ENCODE assay signal across 1 cellular context in genomic region chr2:240136013-240136670, GRCh38.
TF ChIP-seq lines count a peak whose summit lies in the region.

TSS of gene COPS9 (minus strand) at chr2:240136305. CDS start at chr2:240136284, 21 bp downstream.

TF ChIP-seq in HepG2, 621 proteins besides CTCF, POLR2A, EP300 and RAD21 (continued from another document and continues in another):
- TF ChIP-seq, protein P1, sequence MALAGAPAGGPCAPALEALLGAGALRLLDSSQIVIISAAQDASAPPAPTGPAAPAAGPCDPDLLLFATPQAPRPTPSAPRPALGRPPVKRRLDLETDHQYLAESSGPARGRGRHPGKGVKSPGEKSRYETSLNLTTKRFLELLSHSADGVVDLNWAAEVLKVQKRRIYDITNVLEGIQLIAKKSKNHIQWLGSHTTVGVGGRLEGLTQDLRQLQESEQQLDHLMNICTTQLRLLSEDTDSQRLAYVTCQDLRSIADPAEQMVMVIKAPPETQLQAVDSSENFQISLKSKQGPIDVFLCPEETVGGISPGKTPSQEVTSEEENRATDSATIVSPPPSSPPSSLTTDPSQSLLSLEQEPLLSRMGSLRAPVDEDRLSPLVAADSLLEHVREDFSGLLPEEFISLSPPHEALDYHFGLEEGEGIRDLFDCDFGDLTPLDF (CRISPR knock-in tag; IDR thresholded peaks at IDR 0.05): peak; percentile 51; the same call in 1 of the 2 replicates
- TF ChIP-seq ZNF337 (CRISPR knock-in tag; IDR thresholded peaks at IDR 0.05; ENCODE audit: borderline replicate concordance, low read depth) (peak; percentile 74; the same call in 1 of the 2 replicates), MEF2D (CRISPR knock-in tag; IDR thresholded peaks at IDR 0.05) (peak; percentile 19; the same call in 1 of the 2 replicates), ZNF354B (CRISPR knock-in tag; IDR thresholded peaks at IDR 0.05) (no peak), ZNF740 (CRISPR knock-in tag; IDR thresholded peaks at IDR 0.05) (no peak), PAF1 (CRISPR knock-in tag; IDR thresholded peaks at IDR 0.05) (no peak), FOXJ3 (CRISPR knock-in tag; IDR thresholded peaks at IDR 0.05; ENCODE audit: borderline replicate concordance) (no peak), NR2C2 (CRISPR knock-in tag; IDR thresholded peaks at IDR 0.05; ENCODE audit: borderline replicate concordance) (peak; percentile 68), FOSL2 (CRISPR knock-in tag; IDR thresholded peaks at IDR 0.05) (0 out of 2 replicates have a peak, but pooled peaks have one; percentile 5), TBL1XR1 (IDR thresholded peaks at IDR 0.05; ENCODE audit: borderline replicate concordance, low read length, partially characterized antibody) (no peak), ZNF782 (CRISPR knock-in tag; IDR thresholded peaks at IDR 0.05; ENCODE audit: borderline replicate concordance) (0 out of 2 replicates have a peak, but pooled peaks have one; percentile 54), MIER3 (CRISPR knock-in tag; IDR thresholded peaks at IDR 0.05; ENCODE audit: borderline replicate concordance) (peak; percentile 69; the same call in 1 of the 2 replicates), PCBP2 (optimal IDR thresholded peaks at IDR 0.05; ENCODE audit: low read depth, low read length, poor library complexity, severe bottlenecking) (no peak), HES4 (CRISPR knock-in tag; IDR thresholded peaks at IDR 0.05; ENCODE audit: borderline replicate concordance) (peak; percentile 58; the same call in 1 of the 2 replicates), FIP1L1 (IDR thresholded peaks at IDR 0.05; ENCODE audit: borderline replicate concordance, insufficient read depth, low read depth, low read length) (no peak), AHR (CRISPR knock-in tag; IDR thresholded peaks at IDR 0.05) (peak; percentile 49; the same call in 1 of the 2 replicates), ZNF232 (CRISPR knock-in tag; IDR thresholded peaks at IDR 0.05; ENCODE audit: borderline replicate concordance) (no peak; the same call in 1 of the 2 replicates), ZNF773 (CRISPR knock-in tag; IDR thresholded peaks at IDR 0.05; ENCODE audit: borderline replicate concordance) (0 out of 2 replicates have a peak, but pooled peaks have one; percentile 28), MBNL3 (CRISPR knock-in tag; conservative IDR thresholded peaks at IDR 0.05) (no peak), ZFP82 (CRISPR knock-in tag; IDR thresholded peaks at IDR 0.05; ENCODE audit: borderline replicate concordance) (no peak), ZSCAN31 (CRISPR knock-in tag; IDR thresholded peaks at IDR 0.05; ENCODE audit: low read depth) (peak; percentile 93), ATM (IDR thresholded peaks at IDR 0.05; ENCODE audit: borderline replicate concordance) (no peak), ZHX1 (CRISPR knock-in tag; IDR thresholded peaks at IDR 0.05; ENCODE audit: low read depth) (peak; percentile 48; the same call in 1 of the 2 replicates), TCF7L2 (IDR thresholded peaks at IDR 0.05; ENCODE audit: low read depth, low read length) (no peak)
- TF ChIP-seq, protein P2, sequence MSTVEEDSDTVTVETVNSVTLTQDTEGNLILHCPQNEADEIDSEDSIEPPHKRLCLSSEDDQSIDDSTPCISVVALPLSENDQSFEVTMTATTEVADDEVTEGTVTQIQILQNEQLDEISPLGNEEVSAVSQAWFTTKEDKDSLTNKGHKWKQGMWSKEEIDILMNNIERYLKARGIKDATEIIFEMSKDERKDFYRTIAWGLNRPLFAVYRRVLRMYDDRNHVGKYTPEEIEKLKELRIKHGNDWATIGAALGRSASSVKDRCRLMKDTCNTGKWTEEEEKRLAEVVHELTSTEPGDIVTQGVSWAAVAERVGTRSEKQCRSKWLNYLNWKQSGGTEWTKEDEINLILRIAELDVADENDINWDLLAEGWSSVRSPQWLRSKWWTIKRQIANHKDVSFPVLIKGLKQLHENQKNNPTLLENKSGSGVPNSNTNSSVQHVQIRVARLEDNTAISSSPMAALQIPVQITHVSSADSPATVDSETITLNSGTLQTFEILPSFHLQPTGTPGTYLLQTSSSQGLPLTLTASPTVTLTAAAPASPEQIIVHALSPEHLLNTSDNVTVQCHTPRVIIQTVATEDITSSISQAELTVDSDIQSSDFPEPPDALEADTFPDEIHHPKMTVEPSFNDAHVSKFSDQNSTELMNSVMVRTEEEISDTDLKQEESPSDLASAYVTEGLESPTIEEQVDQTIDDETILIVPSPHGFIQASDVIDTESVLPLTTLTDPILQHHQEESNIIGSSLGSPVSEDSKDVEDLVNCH (CRISPR knock-in tag; IDR thresholded peaks at IDR 0.05): no peak
- TF ChIP-seq, protein P3, sequence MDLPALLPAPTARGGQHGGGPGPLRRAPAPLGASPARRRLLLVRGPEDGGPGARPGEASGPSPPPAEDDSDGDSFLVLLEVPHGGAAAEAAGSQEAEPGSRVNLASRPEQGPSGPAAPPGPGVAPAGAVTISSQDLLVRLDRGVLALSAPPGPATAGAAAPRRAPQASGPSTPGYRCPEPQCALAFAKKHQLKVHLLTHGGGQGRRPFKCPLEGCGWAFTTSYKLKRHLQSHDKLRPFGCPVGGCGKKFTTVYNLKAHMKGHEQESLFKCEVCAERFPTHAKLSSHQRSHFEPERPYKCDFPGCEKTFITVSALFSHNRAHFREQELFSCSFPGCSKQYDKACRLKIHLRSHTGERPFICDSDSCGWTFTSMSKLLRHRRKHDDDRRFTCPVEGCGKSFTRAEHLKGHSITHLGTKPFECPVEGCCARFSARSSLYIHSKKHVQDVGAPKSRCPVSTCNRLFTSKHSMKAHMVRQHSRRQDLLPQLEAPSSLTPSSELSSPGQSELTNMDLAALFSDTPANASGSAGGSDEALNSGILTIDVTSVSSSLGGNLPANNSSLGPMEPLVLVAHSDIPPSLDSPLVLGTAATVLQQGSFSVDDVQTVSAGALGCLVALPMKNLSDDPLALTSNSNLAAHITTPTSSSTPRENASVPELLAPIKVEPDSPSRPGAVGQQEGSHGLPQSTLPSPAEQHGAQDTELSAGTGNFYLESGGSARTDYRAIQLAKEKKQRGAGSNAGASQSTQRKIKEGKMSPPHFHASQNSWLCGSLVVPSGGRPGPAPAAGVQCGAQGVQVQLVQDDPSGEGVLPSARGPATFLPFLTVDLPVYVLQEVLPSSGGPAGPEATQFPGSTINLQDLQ (CRISPR knock-in tag; IDR thresholded peaks at IDR 0.05): peak; percentile 70; the same call in 1 of the 2 replicates
- TF ChIP-seq, protein P4, sequence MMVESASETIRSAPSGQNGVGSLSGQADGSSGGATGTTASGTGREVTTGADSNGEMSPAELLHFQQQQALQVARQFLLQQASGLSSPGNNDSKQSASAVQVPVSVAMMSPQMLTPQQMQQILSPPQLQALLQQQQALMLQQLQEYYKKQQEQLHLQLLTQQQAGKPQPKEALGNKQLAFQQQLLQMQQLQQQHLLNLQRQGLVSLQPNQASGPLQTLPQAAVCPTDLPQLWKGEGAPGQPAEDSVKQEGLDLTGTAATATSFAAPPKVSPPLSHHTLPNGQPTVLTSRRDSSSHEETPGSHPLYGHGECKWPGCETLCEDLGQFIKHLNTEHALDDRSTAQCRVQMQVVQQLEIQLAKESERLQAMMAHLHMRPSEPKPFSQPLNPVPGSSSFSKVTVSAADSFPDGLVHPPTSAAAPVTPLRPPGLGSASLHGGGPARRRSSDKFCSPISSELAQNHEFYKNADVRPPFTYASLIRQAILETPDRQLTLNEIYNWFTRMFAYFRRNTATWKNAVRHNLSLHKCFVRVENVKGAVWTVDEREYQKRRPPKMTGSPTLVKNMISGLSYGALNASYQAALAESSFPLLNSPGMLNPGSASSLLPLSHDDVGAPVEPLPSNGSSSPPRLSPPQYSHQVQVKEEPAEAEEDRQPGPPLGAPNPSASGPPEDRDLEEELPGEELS (CRISPR knock-in tag; IDR thresholded peaks at IDR 0.05): peak; percentile 12; the same call in 1 of the 2 replicates
- TF ChIP-seq, protein P5, sequence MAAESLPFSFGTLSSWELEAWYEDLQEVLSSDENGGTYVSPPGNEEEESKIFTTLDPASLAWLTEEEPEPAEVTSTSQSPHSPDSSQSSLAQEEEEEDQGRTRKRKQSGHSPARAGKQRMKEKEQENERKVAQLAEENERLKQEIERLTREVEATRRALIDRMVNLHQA (CRISPR knock-in tag; IDR thresholded peaks at IDR 0.05): no peak
- TF ChIP-seq, protein P6, sequence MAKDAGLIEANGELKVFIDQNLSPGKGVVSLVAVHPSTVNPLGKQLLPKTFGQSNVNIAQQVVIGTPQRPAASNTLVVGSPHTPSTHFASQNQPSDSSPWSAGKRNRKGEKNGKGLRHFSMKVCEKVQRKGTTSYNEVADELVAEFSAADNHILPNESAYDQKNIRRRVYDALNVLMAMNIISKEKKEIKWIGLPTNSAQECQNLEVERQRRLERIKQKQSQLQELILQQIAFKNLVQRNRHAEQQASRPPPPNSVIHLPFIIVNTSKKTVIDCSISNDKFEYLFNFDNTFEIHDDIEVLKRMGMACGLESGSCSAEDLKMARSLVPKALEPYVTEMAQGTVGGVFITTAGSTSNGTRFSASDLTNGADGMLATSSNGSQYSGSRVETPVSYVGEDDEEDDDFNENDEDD (CRISPR knock-in tag; IDR thresholded peaks at IDR 0.05; ENCODE audit: borderline replicate concordance): peak; percentile 74; the same call in 1 of the 2 replicates
- TF ChIP-seq, protein P7, sequence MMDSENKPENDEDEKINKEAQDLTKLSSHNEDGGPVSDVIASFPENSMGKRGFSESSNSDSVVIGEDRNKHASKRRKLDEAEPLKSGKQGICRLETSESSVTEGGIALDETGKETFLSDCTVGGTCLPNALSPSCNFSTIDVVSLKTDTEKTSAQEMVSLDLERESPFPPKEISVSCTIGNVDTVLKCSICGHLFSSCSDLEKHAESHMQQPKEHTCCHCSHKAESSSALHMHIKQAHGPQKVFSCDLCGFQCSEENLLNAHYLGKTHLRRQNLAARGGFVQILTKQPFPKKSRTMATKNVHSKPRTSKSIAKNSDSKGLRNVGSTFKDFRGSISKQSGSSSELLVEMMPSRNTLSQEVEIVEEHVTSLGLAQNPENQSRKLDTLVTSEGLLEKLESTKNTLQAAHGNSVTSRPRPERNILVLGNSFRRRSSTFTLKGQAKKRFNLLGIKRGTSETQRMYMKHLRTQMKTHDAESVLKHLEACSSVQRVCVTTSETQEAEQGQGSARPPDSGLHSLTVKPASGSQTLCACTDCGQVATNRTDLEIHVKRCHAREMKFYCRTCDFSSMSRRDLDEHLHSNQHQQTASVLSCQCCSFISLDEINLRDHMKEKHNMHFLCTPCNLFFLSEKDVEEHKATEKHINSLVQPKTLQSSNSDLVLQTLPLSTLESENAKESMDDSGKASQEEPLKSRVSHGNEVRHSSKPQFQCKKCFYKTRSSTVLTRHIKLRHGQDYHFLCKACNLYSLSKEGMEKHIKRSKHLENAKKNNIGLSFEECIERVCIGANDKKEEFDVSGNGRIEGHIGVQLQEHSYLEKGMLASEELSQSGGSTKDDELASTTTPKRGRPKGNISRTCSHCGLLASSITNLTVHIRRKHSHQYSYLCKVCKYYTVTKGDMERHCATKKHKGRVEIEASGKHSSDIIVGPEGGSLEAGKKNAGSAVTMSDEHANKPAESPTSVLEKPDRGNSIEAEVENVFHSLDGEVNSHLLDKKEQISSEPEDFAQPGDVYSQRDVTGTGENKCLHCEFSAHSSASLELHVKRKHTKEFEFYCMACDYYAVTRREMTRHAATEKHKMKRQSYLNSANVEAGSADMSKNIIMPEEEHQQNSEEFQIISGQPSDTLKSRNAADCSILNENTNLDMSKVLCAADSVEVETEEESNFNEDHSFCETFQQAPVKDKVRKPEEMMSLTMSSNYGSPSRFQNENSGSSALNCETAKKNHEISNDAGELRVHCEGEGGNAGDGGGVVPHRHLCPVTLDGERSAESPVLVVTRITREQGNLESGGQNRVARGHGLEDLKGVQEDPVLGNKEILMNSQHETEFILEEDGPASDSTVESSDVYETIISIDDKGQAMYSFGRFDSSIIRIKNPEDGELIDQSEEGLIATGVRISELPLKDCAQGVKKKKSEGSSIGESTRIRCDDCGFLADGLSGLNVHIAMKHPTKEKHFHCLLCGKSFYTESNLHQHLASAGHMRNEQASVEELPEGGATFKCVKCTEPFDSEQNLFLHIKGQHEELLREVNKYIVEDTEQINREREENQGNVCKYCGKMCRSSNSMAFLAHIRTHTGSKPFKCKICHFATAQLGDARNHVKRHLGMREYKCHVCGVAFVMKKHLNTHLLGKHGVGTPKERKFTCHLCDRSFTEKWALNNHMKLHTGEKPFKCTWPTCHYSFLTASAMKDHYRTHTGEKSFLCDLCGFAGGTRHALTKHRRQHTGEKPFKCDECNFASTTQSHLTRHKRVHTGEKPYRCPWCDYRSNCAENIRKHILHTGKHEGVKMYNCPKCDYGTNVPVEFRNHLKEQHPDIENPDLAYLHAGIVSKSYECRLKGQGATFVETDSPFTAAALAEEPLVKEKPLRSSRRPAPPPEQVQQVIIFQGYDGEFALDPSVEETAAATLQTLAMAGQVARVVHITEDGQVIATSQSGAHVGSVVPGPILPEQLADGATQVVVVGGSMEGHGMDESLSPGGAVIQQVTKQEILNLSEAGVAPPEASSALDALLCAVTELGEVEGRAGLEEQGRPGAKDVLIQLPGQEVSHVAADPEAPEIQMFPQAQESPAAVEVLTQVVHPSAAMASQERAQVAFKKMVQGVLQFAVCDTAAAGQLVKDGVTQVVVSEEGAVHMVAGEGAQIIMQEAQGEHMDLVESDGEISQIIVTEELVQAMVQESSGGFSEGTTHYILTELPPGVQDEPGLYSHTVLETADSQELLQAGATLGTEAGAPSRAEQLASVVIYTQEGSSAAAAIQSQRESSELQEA (CRISPR knock-in tag; IDR thresholded peaks at IDR 0.05; ENCODE audit: not compliant biosample characterization): no peak
- TF ChIP-seq, protein P8, sequence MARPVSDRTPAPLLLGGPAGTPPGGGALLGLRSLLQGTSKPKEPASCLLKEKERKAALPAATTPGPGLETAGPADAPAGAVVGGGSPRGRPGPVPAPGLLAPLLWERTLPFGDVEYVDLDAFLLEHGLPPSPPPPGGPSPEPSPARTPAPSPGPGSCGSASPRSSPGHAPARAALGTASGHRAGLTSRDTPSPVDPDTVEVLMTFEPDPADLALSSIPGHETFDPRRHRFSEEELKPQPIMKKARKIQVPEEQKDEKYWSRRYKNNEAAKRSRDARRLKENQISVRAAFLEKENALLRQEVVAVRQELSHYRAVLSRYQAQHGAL (CRISPR knock-in tag; IDR thresholded peaks at IDR 0.05; ENCODE audit: not compliant biosample characterization): no peak
